In the genomic region with DNA sequence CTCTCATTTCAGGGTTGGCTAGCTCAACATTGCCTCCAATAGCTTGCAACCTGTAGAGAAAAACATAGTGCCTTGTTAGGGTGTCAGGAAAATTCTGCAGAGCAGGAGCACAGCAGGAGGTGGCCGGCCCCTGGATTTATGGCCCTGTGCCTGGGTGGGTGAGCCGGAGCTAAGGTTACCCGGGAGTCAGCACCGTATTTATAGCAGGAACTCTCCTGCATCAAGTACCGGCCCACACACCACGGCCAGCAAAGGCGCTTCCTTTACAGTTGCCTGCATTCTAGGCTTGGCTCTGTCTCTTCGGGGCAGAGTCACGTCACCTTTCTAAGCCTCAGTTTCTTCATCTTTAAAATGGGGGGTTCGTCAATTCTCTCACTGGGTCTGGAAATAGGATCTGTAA, we compare ENCODE assay signal across 17 cellular contexts. TPM values are rescaled to one million over a fixed set of nuclear protein-coding genes. Genes with fewer than 3 reads are reported as not detected.
"Had no signal": no experiment of that assay in that cellular context is flagged by ENCODE, and none has a peak within 500 bp of the region (broad histone marks: within the 10 kb centered on the region; RNA-seq: fewer than 3 reads in every experiment).

No MANE protein-coding gene starts in this region.

- H3K9me3 Mint-ChIP-seq: activated naive CD4-positive, alpha-beta T cell treated with anti-CD3 and anti-CD28 coated beads for 36 hours; activated naive CD8-positive, alpha-beta T cell treated with anti-CD3 and anti-CD28 coated beads, Interleukin-2, amount 50 U/mL, for 24 hours; activated T-helper 2 cell treated with anti-CD3 and anti-CD28 coated beads, Interferon-gamma antibody, Interleukin-2, Interleukin-4, amounts not matched to agents 10 μg/mL and 5 μg/mL and 100 μg/mL, durations not matched to agents 14 hours and 24 hours and 36 hours; nephron; stimulated activated naive B cell treated with anti-CD40 and anti-IgM and Interleukin-4, amounts not matched to agents 10 μg/mL and 1 μg/mL and 100 μg/mL, for 72 hours; T-helper 2 cell treated with Interferon-gamma antibody and Interleukin-4, amounts not matched to agents 5 μg/mL and 100 μg/mL, for 36 hours had no signal

- H3K27ac Mint-ChIP-seq: activated naive CD4-positive, alpha-beta T cell treated with anti-CD3 and anti-CD28 coated beads for 36 hours; activated naive CD8-positive, alpha-beta T cell treated with anti-CD3 and anti-CD28 coated beads, Interleukin-2, amount 50 U/mL, for 24 hours; activated T-helper 2 cell treated with anti-CD3 and anti-CD28 coated beads, Interferon-gamma antibody, Interleukin-2, Interleukin-4, amounts not matched to agents 10 μg/mL and 5 μg/mL and 100 μg/mL, durations not matched to agents 14 hours and 24 hours and 36 hours; progenitor cell of endocrine pancreas; stimulated activated naive B cell treated with anti-CD40 and anti-IgM and Interleukin-4, amounts not matched to agents 10 μg/mL and 1 μg/mL and 100 μg/mL, for 72 hours; T-helper 2 cell treated with Interferon-gamma antibody and Interleukin-4, amounts not matched to agents 5 μg/mL and 100 μg/mL, for 36 hours had no signal

- H3K36me3 ChIP-seq: breast epithelium had no signal

- H3K9me3 ChIP-seq: breast epithelium, SJSA1 had no signal

- H3K27ac ChIP-seq: breast epithelium, epithelial cell of prostate, SJSA1 had no signal

- H3K4me3 ChIP-seq: breast epithelium, SJSA1 had no signal

- FAIRE-seq: kidney had no signal

- ATAC-seq: activated naive CD8-positive, alpha-beta T cell treated with anti-CD3 and anti-CD28 coated beads, Interleukin-2, amount 50 U/mL, for 24 hours; stimulated activated naive B cell treated with anti-CD40 and anti-IgM and Interleukin-4, amounts not matched to agents 10 μg/mL and 1 μg/mL and 100 μg/mL, for 72 hours had no signal

- H3K4me3 Mint-ChIP-seq: activated naive CD4-positive, alpha-beta T cell treated with anti-CD3 and anti-CD28 coated beads for 36 hours; activated naive CD8-positive, alpha-beta T cell treated with anti-CD3 and anti-CD28 coated beads, Interleukin-2, amount 50 U/mL, for 24 hours; nephron; stimulated activated naive B cell treated with anti-CD40 and anti-IgM and Interleukin-4, amounts not matched to agents 10 μg/mL and 1 μg/mL and 100 μg/mL, for 72 hours; T-helper 2 cell treated with Interferon-gamma antibody and Interleukin-4, amounts not matched to agents 5 μg/mL and 100 μg/mL, for 36 hours had no signal

- DNase-seq: activated CD4-positive, CD25-positive, alpha-beta regulatory T cell; activated naive CD4-positive, alpha-beta T cell treated with anti-CD3 and anti-CD28 coated beads for 36 hours; activated naive CD8-positive, alpha-beta T cell treated with anti-CD3 and anti-CD28 coated beads, Interleukin-2, amount 50 U/mL, for 24 hours; aorta; dermis blood vessel endothelial cell; hypothalamus; kidney; occipital lobe; stimulated activated naive B cell treated with anti-CD40 and anti-IgM and Interleukin-4, amounts not matched to agents 10 μg/mL and 1 μg/mL and 100 μg/mL, for 72 hours; trophoblast cell had no signal

- H3K4me1 Mint-ChIP-seq: activated naive CD8-positive, alpha-beta T cell treated with anti-CD3 and anti-CD28 coated beads, Interleukin-2, amount 50 U/mL, for 24 hours had no signal

- H3K36me3 Mint-ChIP-seq: stimulated activated naive B cell treated with anti-CD40 and anti-IgM and Interleukin-4, amounts not matched to agents 10 μg/mL and 1 μg/mL and 100 μg/mL, for 72 hours had no signal

- H3K4me1 ChIP-seq: breast epithelium had no signal

- H3K27me3 ChIP-seq: breast epithelium, SJSA1 had no signal

RNA-seq across cellular contexts. Expression of a gene that starts 56.3 kb away (rescaled TPM):
- total RNA-seq: activated T-helper 2 cell treated with anti-CD3 and anti-CD28 coated beads, Interferon-gamma antibody, Interleukin-2, Interleukin-4, amounts not matched to agents 10 μg/mL and 5 μg/mL and 100 μg/mL, durations not matched to agents 14 hours and 24 hours and 36 hours had no signal
